ENCODE assay signal across 1 cellular context in the genomic region with DNA sequence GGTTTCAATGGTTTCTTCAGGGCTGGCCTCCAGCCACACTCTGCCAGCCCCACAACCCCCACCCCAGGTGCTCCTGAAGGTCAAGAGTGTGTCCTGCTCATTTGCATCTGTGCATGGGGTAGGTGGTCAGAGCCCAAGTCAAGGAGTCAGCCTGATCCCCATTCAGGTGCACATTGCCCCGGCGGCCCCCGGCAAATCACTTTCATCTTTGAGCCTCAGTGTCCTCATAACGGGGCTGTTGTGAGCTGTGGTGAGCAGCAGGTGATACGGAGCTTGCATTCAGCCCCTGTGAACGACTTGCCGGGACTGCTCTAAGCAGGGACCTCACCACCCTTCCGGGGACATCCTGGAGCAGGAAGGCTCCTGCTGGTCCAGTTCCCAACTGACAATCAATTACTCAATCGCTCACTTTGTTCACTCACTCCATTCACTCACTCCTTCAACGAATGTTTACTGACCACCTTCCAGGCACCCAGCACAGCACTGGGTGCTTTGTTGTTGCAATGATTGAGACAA.
TF ChIP-seq lines count a peak whose summit lies in the region.

No MANE protein-coding gene starts in this region.

TF ChIP-seq in HepG2, 621 proteins besides CTCF, POLR2A, EP300 and RAD21 (continued from another document and continues in another):
- TF ChIP-seq, protein P1, sequence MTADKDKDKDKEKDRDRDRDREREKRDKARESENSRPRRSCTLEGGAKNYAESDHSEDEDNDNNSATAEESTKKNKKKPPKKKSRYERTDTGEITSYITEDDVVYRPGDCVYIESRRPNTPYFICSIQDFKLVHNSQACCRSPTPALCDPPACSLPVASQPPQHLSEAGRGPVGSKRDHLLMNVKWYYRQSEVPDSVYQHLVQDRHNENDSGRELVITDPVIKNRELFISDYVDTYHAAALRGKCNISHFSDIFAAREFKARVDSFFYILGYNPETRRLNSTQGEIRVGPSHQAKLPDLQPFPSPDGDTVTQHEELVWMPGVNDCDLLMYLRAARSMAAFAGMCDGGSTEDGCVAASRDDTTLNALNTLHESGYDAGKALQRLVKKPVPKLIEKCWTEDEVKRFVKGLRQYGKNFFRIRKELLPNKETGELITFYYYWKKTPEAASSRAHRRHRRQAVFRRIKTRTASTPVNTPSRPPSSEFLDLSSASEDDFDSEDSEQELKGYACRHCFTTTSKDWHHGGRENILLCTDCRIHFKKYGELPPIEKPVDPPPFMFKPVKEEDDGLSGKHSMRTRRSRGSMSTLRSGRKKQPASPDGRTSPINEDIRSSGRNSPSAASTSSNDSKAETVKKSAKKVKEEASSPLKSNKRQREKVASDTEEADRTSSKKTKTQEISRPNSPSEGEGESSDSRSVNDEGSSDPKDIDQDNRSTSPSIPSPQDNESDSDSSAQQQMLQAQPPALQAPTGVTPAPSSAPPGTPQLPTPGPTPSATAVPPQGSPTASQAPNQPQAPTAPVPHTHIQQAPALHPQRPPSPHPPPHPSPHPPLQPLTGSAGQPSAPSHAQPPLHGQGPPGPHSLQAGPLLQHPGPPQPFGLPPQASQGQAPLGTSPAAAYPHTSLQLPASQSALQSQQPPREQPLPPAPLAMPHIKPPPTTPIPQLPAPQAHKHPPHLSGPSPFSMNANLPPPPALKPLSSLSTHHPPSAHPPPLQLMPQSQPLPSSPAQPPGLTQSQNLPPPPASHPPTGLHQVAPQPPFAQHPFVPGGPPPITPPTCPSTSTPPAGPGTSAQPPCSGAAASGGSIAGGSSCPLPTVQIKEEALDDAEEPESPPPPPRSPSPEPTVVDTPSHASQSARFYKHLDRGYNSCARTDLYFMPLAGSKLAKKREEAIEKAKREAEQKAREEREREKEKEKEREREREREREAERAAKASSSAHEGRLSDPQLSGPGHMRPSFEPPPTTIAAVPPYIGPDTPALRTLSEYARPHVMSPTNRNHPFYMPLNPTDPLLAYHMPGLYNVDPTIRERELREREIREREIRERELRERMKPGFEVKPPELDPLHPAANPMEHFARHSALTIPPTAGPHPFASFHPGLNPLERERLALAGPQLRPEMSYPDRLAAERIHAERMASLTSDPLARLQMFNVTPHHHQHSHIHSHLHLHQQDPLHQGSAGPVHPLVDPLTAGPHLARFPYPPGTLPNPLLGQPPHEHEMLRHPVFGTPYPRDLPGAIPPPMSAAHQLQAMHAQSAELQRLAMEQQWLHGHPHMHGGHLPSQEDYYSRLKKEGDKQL (CRISPR knock-in tag; IDR thresholded peaks at IDR 0.05; ENCODE audit: low read depth) = no peak
- TF ChIP-seq PAF1 (CRISPR knock-in tag; IDR thresholded peaks at IDR 0.05) (no peak), TCF7L2 (IDR thresholded peaks at IDR 0.05; ENCODE audit: low read depth, low read length) (no peak), YY1 (IDR thresholded peaks at IDR 0.05; ENCODE audit: insufficient read depth, insufficient replicate concordance, low read depth, low read length) (no peak), RCOR2 (CRISPR knock-in tag; IDR thresholded peaks at IDR 0.05) (peak; percentile 49; the same call in 1 of the 2 replicates), MEIS2 (CRISPR knock-in tag; IDR thresholded peaks at IDR 0.05) (peak; percentile 49; the same call in 1 of the 2 replicates), BCL6 (CRISPR knock-in tag; IDR thresholded peaks at IDR 0.05) (peak; percentile 42; the same call in 1 of the 2 replicates), CEBPG (CRISPR knock-in tag; IDR thresholded peaks at IDR 0.05) (peak; percentile 91), TGIF2 (CRISPR knock-in tag; IDR thresholded peaks at IDR 0.05) (0 out of 2 replicates have a peak, but pooled peaks have one; percentile 21), ZNF354B (CRISPR knock-in tag; IDR thresholded peaks at IDR 0.05) (no peak), SOX5 (CRISPR knock-in tag; IDR thresholded peaks at IDR 0.05; ENCODE audit: borderline replicate concordance) (peak; percentile 53; the same call in 1 of the 2 replicates), MIXL1 (CRISPR knock-in tag; IDR thresholded peaks at IDR 0.05) (0 out of 2 replicates have a peak, but pooled peaks have one; percentile 42), STAG1 (CRISPR knock-in tag; IDR thresholded peaks at IDR 0.05) (peak; percentile 14; the same call in 1 of the 2 replicates), FOXP1 (IDR thresholded peaks at IDR 0.05) (no peak), FOXP1 (CRISPR knock-in tag; IDR thresholded peaks at IDR 0.05) (peak; percentile 40; the same call in 1 of the 2 replicates), HDAC2 (CRISPR knock-in tag; IDR thresholded peaks at IDR 0.05) (peak; percentile 75), MED1 (CRISPR knock-in tag; IDR thresholded peaks at IDR 0.05) (peak; percentile 65), SAFB2 (CRISPR knock-in tag; IDR thresholded peaks at IDR 0.05; ENCODE audit: borderline replicate concordance, low read depth) (0 out of 2 replicates have a peak, but pooled peaks have one; percentile 46), ZNF24 (IDR thresholded peaks at IDR 0.05) (peak; percentile 90), ZFX (CRISPR knock-in tag; IDR thresholded peaks at IDR 0.05; ENCODE audit: low read depth) (peak; percentile 8; the same call in 1 of the 2 replicates), KAT8 (CRISPR knock-in tag; IDR thresholded peaks at IDR 0.05) (0 out of 2 replicates have a peak, but pooled peaks have one; percentile 22), RBM39 (IDR thresholded peaks at IDR 0.05; ENCODE audit: low read depth, low read length, poor library complexity, severe bottlenecking) (no peak), TCF7 (IDR thresholded peaks at IDR 0.05; ENCODE audit: low read depth) (peak; percentile 52; the same call in 1 of the 2 replicates)
- TF ChIP-seq, protein P2, sequence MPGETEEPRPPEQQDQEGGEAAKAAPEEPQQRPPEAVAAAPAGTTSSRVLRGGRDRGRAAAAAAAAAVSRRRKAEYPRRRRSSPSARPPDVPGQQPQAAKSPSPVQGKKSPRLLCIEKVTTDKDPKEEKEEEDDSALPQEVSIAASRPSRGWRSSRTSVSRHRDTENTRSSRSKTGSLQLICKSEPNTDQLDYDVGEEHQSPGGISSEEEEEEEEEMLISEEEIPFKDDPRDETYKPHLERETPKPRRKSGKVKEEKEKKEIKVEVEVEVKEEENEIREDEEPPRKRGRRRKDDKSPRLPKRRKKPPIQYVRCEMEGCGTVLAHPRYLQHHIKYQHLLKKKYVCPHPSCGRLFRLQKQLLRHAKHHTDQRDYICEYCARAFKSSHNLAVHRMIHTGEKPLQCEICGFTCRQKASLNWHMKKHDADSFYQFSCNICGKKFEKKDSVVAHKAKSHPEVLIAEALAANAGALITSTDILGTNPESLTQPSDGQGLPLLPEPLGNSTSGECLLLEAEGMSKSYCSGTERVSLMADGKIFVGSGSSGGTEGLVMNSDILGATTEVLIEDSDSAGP (CRISPR knock-in tag; IDR thresholded peaks at IDR 0.05; ENCODE audit: borderline replicate concordance) = peak; percentile 34; the same call in 1 of the 2 replicates
- TF ChIP-seq, protein P3, sequence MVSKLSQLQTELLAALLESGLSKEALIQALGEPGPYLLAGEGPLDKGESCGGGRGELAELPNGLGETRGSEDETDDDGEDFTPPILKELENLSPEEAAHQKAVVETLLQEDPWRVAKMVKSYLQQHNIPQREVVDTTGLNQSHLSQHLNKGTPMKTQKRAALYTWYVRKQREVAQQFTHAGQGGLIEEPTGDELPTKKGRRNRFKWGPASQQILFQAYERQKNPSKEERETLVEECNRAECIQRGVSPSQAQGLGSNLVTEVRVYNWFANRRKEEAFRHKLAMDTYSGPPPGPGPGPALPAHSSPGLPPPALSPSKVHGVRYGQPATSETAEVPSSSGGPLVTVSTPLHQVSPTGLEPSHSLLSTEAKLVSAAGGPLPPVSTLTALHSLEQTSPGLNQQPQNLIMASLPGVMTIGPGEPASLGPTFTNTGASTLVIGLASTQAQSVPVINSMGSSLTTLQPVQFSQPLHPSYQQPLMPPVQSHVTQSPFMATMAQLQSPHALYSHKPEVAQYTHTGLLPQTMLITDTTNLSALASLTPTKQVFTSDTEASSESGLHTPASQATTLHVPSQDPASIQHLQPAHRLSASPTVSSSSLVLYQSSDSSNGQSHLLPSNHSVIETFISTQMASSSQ (IDR thresholded peaks at IDR 0.05; ENCODE audit: low read depth) = 0 out of 2 replicates have a peak, but pooled peaks have one; percentile 23
- TF ChIP-seq, protein P3 (CRISPR knock-in tag; IDR thresholded peaks at IDR 0.05; ENCODE audit: borderline replicate concordance) = no peak
- TF ChIP-seq, protein P4, sequence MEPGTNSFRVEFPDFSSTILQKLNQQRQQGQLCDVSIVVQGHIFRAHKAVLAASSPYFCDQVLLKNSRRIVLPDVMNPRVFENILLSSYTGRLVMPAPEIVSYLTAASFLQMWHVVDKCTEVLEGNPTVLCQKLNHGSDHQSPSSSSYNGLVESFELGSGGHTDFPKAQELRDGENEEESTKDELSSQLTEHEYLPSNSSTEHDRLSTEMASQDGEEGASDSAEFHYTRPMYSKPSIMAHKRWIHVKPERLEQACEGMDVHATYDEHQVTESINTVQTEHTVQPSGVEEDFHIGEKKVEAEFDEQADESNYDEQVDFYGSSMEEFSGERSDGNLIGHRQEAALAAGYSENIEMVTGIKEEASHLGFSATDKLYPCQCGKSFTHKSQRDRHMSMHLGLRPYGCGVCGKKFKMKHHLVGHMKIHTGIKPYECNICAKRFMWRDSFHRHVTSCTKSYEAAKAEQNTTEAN (CRISPR knock-in tag; conservative IDR thresholded peaks at IDR 0.05) = 0 out of 2 replicates have a peak, but pooled peaks have one; percentile 54
- TF ChIP-seq, protein P5, sequence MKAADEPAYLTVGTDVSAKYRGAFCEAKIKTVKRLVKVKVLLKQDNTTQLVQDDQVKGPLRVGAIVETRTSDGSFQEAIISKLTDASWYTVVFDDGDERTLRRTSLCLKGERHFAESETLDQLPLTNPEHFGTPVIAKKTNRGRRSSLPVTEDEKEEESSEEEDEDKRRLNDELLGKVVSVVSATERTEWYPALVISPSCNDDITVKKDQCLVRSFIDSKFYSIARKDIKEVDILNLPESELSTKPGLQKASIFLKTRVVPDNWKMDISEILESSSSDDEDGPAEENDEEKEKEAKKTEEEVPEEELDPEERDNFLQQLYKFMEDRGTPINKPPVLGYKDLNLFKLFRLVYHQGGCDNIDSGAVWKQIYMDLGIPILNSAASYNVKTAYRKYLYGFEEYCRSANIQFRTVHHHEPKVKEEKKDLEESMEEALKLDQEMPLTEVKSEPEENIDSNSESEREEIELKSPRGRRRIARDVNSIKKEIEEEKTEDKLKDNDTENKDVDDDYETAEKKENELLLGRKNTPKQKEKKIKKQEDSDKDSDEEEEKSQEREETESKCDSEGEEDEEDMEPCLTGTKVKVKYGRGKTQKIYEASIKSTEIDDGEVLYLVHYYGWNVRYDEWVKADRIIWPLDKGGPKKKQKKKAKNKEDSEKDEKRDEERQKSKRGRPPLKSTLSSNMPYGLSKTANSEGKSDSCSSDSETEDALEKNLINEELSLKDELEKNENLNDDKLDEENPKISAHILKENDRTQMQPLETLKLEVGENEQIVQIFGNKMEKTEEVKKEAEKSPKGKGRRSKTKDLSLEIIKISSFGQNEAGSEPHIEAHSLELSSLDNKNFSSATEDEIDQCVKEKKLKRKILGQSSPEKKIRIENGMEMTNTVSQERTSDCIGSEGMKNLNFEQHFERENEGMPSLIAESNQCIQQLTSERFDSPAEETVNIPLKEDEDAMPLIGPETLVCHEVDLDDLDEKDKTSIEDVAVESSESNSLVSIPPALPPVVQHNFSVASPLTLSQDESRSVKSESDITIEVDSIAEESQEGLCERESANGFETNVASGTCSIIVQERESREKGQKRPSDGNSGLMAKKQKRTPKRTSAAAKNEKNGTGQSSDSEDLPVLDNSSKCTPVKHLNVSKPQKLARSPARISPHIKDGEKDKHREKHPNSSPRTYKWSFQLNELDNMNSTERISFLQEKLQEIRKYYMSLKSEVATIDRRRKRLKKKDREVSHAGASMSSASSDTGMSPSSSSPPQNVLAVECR (CRISPR knock-in tag; IDR thresholded peaks at IDR 0.05; ENCODE audit: borderline replicate concordance) = peak; percentile 24; the same call in 1 of the 2 replicates
- TF ChIP-seq, protein P6, sequence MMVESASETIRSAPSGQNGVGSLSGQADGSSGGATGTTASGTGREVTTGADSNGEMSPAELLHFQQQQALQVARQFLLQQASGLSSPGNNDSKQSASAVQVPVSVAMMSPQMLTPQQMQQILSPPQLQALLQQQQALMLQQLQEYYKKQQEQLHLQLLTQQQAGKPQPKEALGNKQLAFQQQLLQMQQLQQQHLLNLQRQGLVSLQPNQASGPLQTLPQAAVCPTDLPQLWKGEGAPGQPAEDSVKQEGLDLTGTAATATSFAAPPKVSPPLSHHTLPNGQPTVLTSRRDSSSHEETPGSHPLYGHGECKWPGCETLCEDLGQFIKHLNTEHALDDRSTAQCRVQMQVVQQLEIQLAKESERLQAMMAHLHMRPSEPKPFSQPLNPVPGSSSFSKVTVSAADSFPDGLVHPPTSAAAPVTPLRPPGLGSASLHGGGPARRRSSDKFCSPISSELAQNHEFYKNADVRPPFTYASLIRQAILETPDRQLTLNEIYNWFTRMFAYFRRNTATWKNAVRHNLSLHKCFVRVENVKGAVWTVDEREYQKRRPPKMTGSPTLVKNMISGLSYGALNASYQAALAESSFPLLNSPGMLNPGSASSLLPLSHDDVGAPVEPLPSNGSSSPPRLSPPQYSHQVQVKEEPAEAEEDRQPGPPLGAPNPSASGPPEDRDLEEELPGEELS (CRISPR knock-in tag; IDR thresholded peaks at IDR 0.05) = peak; percentile 54
- TF ChIP-seq, protein P7, sequence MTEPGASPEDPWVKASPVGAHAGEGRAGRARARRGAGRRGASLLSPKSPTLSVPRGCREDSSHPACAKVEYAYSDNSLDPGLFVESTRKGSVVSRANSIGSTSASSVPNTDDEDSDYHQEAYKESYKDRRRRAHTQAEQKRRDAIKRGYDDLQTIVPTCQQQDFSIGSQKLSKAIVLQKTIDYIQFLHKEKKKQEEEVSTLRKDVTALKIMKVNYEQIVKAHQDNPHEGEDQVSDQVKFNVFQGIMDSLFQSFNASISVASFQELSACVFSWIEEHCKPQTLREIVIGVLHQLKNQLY (CRISPR knock-in tag; IDR thresholded peaks at IDR 0.05) = 0 out of 2 replicates have a peak, but pooled peaks have one; percentile 27
- TF ChIP-seq, protein P8, sequence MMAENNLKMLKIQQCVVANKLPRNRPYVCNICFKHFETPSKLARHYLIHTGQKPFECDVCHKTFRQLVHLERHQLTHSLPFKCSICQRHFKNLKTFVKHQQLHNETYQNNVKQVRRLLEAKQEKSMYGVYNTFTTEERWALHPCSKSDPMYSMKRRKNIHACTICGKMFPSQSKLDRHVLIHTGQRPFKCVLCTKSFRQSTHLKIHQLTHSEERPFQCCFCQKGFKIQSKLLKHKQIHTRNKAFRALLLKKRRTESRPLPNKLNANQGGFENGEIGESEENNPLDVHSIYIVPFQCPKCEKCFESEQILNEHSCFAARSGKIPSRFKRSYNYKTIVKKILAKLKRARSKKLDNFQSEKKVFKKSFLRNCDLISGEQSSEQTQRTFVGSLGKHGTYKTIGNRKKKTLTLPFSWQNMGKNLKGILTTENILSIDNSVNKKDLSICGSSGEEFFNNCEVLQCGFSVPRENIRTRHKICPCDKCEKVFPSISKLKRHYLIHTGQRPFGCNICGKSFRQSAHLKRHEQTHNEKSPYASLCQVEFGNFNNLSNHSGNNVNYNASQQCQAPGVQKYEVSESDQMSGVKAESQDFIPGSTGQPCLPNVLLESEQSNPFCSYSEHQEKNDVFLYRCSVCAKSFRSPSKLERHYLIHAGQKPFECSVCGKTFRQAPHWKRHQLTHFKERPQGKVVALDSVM (CRISPR knock-in tag; IDR thresholded peaks at IDR 0.05) = no peak
